ENCODE assay signal across 8 cellular contexts in genomic region chr5:148826082-148826971, GRCh38. TPM values are rescaled to one million over a fixed set of nuclear protein-coding genes. Genes with fewer than 3 reads are reported as not detected.
DNase-seq lines count a peak whose midpoint lies in the region; ATAC-seq, FAIRE-seq and TF ChIP-seq lines count a peak whose summit lies in the region.

Gene ADRB2 (plus strand): TSS chr5:148826611. CDS start chr5:148826832, 221 bp downstream.

- DNase-seq in AG20443 (ENCODE audit: low spot score) (peak; percentile 95), GM19239 (ENCODE audit: insufficient read length, low spot score) (peak; percentile 53), NCI-H82 treated with DMSO at 0.1 percent for 48 hours (lab: John Stamatoyannopoulos, UW; ENCODE audit: unreplicated experiment) (peak; percentile 49), activated T-cell treated with anti-CD3 and anti-CD28 coated beads for 24 hours (ENCODE audit: low read depth) (peak; percentile 81), epithelial cell of esophagus (ENCODE audit: low read depth) (peak; percentile 99)
- DNase-seq in stimulated activated CD8-positive, alpha-beta memory T cell treated with anti-CD3 and anti-CD28 coated beads, Interleukin-2, amount 100 ng/mL, for 48 hours (ENCODE audit: low read depth in 2 of 2): peak; percentile 80 to 83

- TF ChIP-seq CTCF in epithelial cell of esophagus (IDR thresholded peaks at IDR 0.05; ENCODE audit: insufficient read depth, low read depth, low read length, missing control alignments): no peak

- no peaks in the 10 kb centered on the region for H3K27me3 ChIP-seq in mononuclear cell (ENCODE audit: insufficient read depth, low read length)

- peaks cover 80% of the 10 kb centered on the region for H3K4me1 ChIP-seq in mononuclear cell (ENCODE audit: insufficient read depth, low read length)

- H3K4me3 ChIP-seq in epithelial cell of esophagus (ENCODE audit: low read length) (peak within 1 kb of the TSS; percentile 99), mononuclear cell (ENCODE audit: low read length) (peak within 1 kb of the TSS; percentile 55)

- H3K9me3 ChIP-seq in mononuclear cell (ENCODE audit: low read depth, low read length): no peaks in the 10 kb centered on the region

- ATAC-seq in HG03439 (IDR thresholded peaks at IDR 0.05; ENCODE audit: unreplicated experiment): peak; percentile 99

- peak; percentile 95 for FAIRE-seq in GM19239 (lab: Jason Lieb, UNC)

RNA-seq across cellular contexts. Expression of gene ADRB2, which starts in this region (rescaled TPM):
- 27.5 TPM for total RNA-seq in mononuclear cell

Comparison
In these comparisons a context has a peak if more than half of its experiments do, and no peak if none do; other contexts are left out.
1. Peak in every context shown above with its lines: DNase-seq, ATAC-seq and H3K4me3 ChIP-seq.
2. DNase-seq: peak in every context shown above with its lines; median percentile 99 in epithelial cell of esophagus; 95 in AG20443; 82 in stimulated activated CD8-positive, alpha-beta memory T cell treated with anti-CD3 and anti-CD28 coated beads, Interleukin-2, amount 100 ng/mL, for 48 hours; 81 in activated T-cell treated with anti-CD3 and anti-CD28 coated beads for 24 hours; 53 in GM19239; 49 in NCI-H82 treated with DMSO at 0.1 percent for 48 hours.